ENCODE assay signal across 8 cellular contexts in the genomic region with DNA sequence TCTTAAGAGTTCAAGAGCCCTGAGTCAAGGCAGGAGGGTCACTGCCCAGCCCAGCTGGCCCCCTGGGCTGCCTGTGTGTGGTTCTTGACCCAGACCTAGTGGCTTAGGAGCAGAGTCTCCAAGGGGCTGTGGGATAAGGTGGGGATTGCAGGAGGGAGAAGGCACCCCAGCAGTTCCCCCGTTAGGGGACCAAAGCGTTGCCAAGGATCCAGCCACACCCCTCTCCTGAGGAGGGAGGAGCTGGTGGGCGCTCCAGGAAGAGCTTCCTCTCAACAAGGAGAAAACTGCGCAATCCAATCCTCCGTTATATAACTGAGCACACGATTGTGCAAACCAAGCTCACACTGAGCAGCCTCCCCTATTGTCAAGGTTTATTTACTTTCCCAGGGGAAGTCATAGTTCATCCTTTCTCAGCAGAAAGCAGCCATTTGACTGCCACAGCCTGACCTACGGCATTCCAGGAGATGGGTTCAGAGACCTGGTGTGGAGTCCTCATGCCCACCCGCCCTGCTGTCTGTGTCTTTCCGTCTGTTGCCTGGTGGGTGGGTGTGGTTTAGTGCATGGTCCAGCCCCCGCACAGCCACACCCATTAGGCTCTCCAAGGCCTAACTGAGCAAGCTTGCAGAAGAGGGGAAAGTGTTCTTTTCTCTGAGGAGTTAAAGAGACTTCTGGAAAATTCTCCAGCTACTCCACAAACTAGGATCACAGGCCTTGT. TPM values are rescaled to one million over a fixed set of nuclear protein-coding genes. Genes with fewer than 3 reads are reported as not detected.
DNase-seq lines count a peak whose midpoint lies in the region; ATAC-seq, FAIRE-seq and TF ChIP-seq lines count a peak whose summit lies in the region.

No MANE protein-coding gene starts in this region.

- peak; percentile 34 for DNase-seq in BE2C
- peak; percentile 68 for DNase-seq in NCI-H2029 treated with DMSO at 0.1 percent for 48 hours (lab: John Stamatoyannopoulos, UW)
- DNase-seq in bronchial epithelial cell (ENCODE audit: low read depth) = peak; percentile 81
- DNase-seq in lung microvascular endothelial cell (ENCODE audit: low read depth in 2 of 2) = peak; percentile 50 to 91
- DNase-seq in central memory CD4-positive, alpha-beta T cell = no peak
- DNase-seq in GM12892 (ENCODE audit: insufficient read length) = no peak

- no peak for TF ChIP-seq CTCF in BE2C (IDR thresholded peaks at IDR 0.05; ENCODE audit: low read depth, low read length)
- no peak for TF ChIP-seq CTCF in bronchial epithelial cell (IDR thresholded peaks at IDR 0.05; ENCODE audit: insufficient read depth, low read length, severe bottlenecking)

- H3K4me3 ChIP-seq in BE2C (ENCODE audit: low read depth, low read length) = no peak overlapping the region
- no peak overlapping the region for H3K4me3 ChIP-seq in bronchial epithelial cell (ENCODE audit: low read depth, low read length)

- no peaks in the 10 kb centered on the region for H3K36me3 ChIP-seq in BE2C
- H3K36me3 ChIP-seq in bronchial epithelial cell (ENCODE audit: control insufficient read depth, insufficient read depth, low read length) = peaks cover 2% of the 10 kb centered on the region

- no peaks in the 10 kb centered on the region for H3K27me3 ChIP-seq in BE2C
- no peaks in the 10 kb centered on the region for H3K27me3 ChIP-seq in bronchial epithelial cell (ENCODE audit: control insufficient read depth, insufficient read depth, low read length)

- FAIRE-seq in bronchial epithelial cell (lab: Jason Lieb, UNC) (no peak), GM12892 (lab: Jason Lieb, UNC) (no peak)

- no peaks in the 10 kb centered on the region for H3K9me3 ChIP-seq in BE2C

- no peak for ATAC-seq in HG02973 (IDR thresholded peaks at IDR 0.05; ENCODE audit: unreplicated experiment)
- ATAC-seq in HG03378 (IDR thresholded peaks at IDR 0.05; ENCODE audit: unreplicated experiment) = no peak

- H3K4me1 ChIP-seq in BE2C = peaks cover 11% of the 10 kb centered on the region

- TF ChIP-seq POLR2A in GM12892 (IDR thresholded peaks at IDR 0.05; ENCODE audit: low read depth, low read length) = no peak

RNA-seq across cellular contexts. Expression of gene EPHX1, which starts 3.5 kb away (rescaled TPM):
- polyA plus RNA-seq in BE2C (2012; ENCODE audit: insufficient read depth, insufficient read length, low read depth) = 19.8 TPM
- total RNA-seq in bronchial epithelial cell (3.9 and 22.1 TPM in 2 replicates), lung microvascular endothelial cell (27.2 and 50.4 TPM in 2 replicates)
- 2.2 TPM for polyA plus RNA-seq in GM12892 (2012; ENCODE audit: missing spikeins)

RNA-seq across cellular contexts. Expression of gene SRP9, which starts 35.8 kb away (rescaled TPM):
- polyA plus RNA-seq in BE2C (2012; ENCODE audit: insufficient read depth, insufficient read length, low read depth) = 555 TPM
- total RNA-seq in bronchial epithelial cell (217 and 254 TPM in 2 replicates), lung microvascular endothelial cell (136 and 170 TPM in 2 replicates)
- 258 TPM for polyA plus RNA-seq in GM12892 (2012; ENCODE audit: missing spikeins)

Comparison
In these comparisons a context has a peak if more than half of its experiments do, and no peak if none do; other contexts are left out.
1. DNase-seq: peak in BE2C (single experiment), NCI-H2029 treated with DMSO at 0.1 percent for 48 hours (single experiment), bronchial epithelial cell (single experiment) and lung microvascular endothelial cell (2 of 2); none in central memory CD4-positive, alpha-beta T cell (single experiment) and GM12892 (single experiment).